In genomic region chr12:117236456-117237001, GRCh38 we compare ENCODE assay signal across 8 cellular contexts. TPM values are rescaled to one million over a fixed set of nuclear protein-coding genes. Genes with fewer than 3 reads are reported as not detected.
DNase-seq lines count a peak whose midpoint lies in the region; ATAC-seq, FAIRE-seq and TF ChIP-seq lines count a peak whose summit lies in the region.

No MANE protein-coding gene starts in this region.

- no peaks in the 10 kb centered on the region for H3K4me1 Mint-ChIP-seq in glutamatergic neuron (ENCODE audit: low read depth, unreplicated experiment)

- TF ChIP-seq CTCF in glutamatergic neuron (IDR thresholded peaks at IDR 0.05; ENCODE audit: partially characterized antibody, unreplicated experiment) = peak; percentile 97
- peak; percentile 77 to 80 (median 78) for TF ChIP-seq CTCF in pancreas (IDR thresholded peaks at IDR 0.05)
- peak; percentile 51 to 76 (median 70) for TF ChIP-seq CTCF in transverse colon (IDR thresholded peaks at IDR 0.05)

- no peak overlapping the region for H3K27ac Mint-ChIP-seq in glutamatergic neuron (ENCODE audit: unreplicated experiment)

- 28 to 29% methylated on average over 13 of the region's 13 CpGs for WGBS in pancreas, 2 donors
- 0 to 12% methylated on average over 1 to 13 of the region's 13 CpGs for WGBS in transverse colon (ENCODE audit: low coverage in 1 of 2), 2 donors

- H3K27me3 ChIP-seq in pancreas (no peaks in the 10 kb centered on the region), transverse colon (peaks cover 15% of the 10 kb centered on the region)

- FAIRE-seq in pancreas (lab: Jason Lieb, UNC) = no peak

- H3K4me1 ChIP-seq in pancreas = no peaks in the 10 kb centered on the region
- H3K4me1 ChIP-seq in transverse colon = no peaks in the 10 kb centered on the region

- H3K4me3 ChIP-seq in pancreas = no peak overlapping the region
- no peak overlapping the region for H3K4me3 ChIP-seq in transverse colon

- TF ChIP-seq POLR2A in transverse colon (IDR thresholded peaks at IDR 0.05) = no peak

- H3K36me3 Mint-ChIP-seq in glutamatergic neuron (ENCODE audit: unreplicated experiment) = no peaks in the 10 kb centered on the region

- no peak overlapping the region for H3K4me3 Mint-ChIP-seq in glutamatergic neuron (ENCODE audit: unreplicated experiment)

- intact Hi-C loops in pancreas (cut with DNase I) = no loop called here
- intact Hi-C loops in transverse colon (cut with DNase I; ENCODE audit: low total_unique reads) = no loop called here

- peak; percentile 58 for DNase-seq in DMS53 treated with DMSO at 0.1 percent for 48 hours (lab: John Stamatoyannopoulos, UW; ENCODE audit: unreplicated experiment)
- peak; percentile 46 for DNase-seq in LHCN-M2 (ENCODE audit: low read depth)
- peak; percentile 52 for DNase-seq in RPMI7951 (ENCODE audit: low read depth)
- peak; percentile 90 for DNase-seq in activated effector memory CD4-positive, alpha-beta T cell treated with anti-CD3 and anti-CD28 coated beads, Interleukin-2, amount 50 U/mL, for 16 hours
- DNase-seq in glutamatergic neuron = peak; percentile 99
- DNase-seq in pancreas = peak; percentile 55 to 99 (median 82)
- DNase-seq in transverse colon = peak; percentile 78

- no peak overlapping the region for H3K27ac ChIP-seq in pancreas
- H3K27ac ChIP-seq in transverse colon = no peak overlapping the region

- ATAC-seq in pancreas (peak in 3 of 4 donors; percentile 71 to 81 (median 75)), HG02852 (IDR thresholded peaks at IDR 0.05; ENCODE audit: unreplicated experiment) (no peak)

- no peaks in the 10 kb centered on the region for H3K27me3 Mint-ChIP-seq in glutamatergic neuron (ENCODE audit: unreplicated experiment)

- in situ Hi-C loops in transverse colon (cut with MboI; ENCODE audit: low pct_ligation_motif_present in 1 of 4, low pct_unique_long_range_greater_than_20kb in 1 of 4, low sequenced_read_pairs in 3 of 4) = loop anchor here in 2 of 4 donors (25.0 kb wide), 2 partner anchors 351 to 601 kb away; no protein-coding TSS in a partner anchor

- H3K9me3 ChIP-seq in pancreas (no peaks in the 10 kb centered on the region), transverse colon (no peaks in the 10 kb centered on the region)

- H3K36me3 ChIP-seq in pancreas = no peaks in the 10 kb centered on the region
- no peaks in the 10 kb centered on the region for H3K36me3 ChIP-seq in transverse colon

- H3K9me3 Mint-ChIP-seq in glutamatergic neuron (ENCODE audit: unreplicated experiment) = no peaks in the 10 kb centered on the region

- no peak for TF ChIP-seq EP300 in transverse colon (IDR thresholded peaks at IDR 0.05; ENCODE audit: low read depth)

RNA-seq across cellular contexts. Expression of gene FBXO21, which starts 46.3 kb away (rescaled TPM):
- total RNA-seq in LHCN-M2 (2014; rRNA removed) (58.8 and 63.3 TPM in 2 replicates), glutamatergic neuron (ENCODE audit: unreplicated experiment) (52.7 TPM), pancreas (10 to 100 TPM; 21.6 to 42.4 (median 27.8) TPM), transverse colon (10 to 100 TPM; 31.6 to 56.9 (median 36.8) TPM)
- polyA plus RNA-seq in LHCN-M2 (2012) = 10.5 TPM
- total RNA-seq in RPMI7951 (2014; rRNA removed; shearing (Covaris generic)) = 17.0 and 25.0 TPM in 2 replicates
- polyA plus RNA-seq in pancreas = 10 to 100 TPM in 1 of 2 donors, 1 to 10 TPM in 1; 9.0 to 17.0 TPM

Comparison
In these comparisons a context has a peak if more than half of its experiments do, and no peak if none do; other contexts are left out.
1. DNase-seq: peak in every context shown above with its lines; median percentile 99 in glutamatergic neuron; 90 in activated effector memory CD4-positive, alpha-beta T cell treated with anti-CD3 and anti-CD28 coated beads, Interleukin-2, amount 50 U/mL, for 16 hours; 82 in pancreas; 78 in transverse colon; 58 in DMS53 treated with DMSO at 0.1 percent for 48 hours; 52 in RPMI7951; 46 in LHCN-M2.